24 cellular contexts compared by ENCODE assay signal in the genomic region with DNA sequence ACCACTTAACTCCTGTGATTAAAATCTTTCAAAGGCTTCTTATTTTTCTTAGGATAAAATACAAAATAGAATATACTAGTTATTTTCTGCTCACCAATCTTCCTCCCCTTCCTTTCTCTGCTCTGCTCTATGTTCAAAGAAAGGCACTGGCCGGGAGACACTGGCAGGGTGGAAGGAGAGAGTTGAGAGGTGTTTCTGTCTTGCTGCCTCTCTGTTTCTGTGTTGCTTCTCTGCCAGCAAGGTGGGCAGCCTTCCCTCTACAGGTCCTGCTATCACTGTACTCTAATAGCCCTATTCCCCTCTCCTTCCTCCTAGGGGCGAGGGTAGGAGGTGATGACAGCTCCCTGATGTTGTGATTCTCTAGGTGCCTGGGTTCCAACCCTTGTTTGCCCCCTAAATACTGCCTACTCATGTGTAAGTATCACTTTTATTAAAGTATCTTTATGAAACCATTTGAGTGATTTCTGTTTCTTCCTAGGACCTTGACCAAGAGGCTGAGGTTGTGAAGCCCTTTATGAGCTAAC.
"Had no signal": no experiment of that assay in that cellular context is flagged by ENCODE, and none has a peak within 500 bp of the region (broad histone marks: within the 10 kb centered on the region; RNA-seq: fewer than 3 reads in every experiment).

No MANE protein-coding gene starts in this region.

- H3K27ac Mint-ChIP-seq: activated CD4-positive, alpha-beta memory T cell treated with anti-CD3 and anti-CD28 coated beads for 36 hours; activated CD8-positive, alpha-beta memory T cell treated with anti-CD3 and anti-CD28 coated beads, Interleukin-2, amount 10 ng/mL, durations not matched to agents 7 days and 5 days; endodermal cell; mesothelial cell of epicardium; natural killer cell; progenitor cell of endocrine pancreas; T-cell; T-helper 2 cell treated with Interferon-gamma antibody and Interleukin-4, amounts not matched to agents 5 μg/mL and 100 μg/mL, for 36 hours; type B pancreatic cell had no signal

- DNase-seq: activated CD4-positive, alpha-beta memory T cell treated with anti-CD3 and anti-CD28 coated beads for 36 hours; activated CD4-positive, alpha-beta T cell treated with anti-CD3 and anti-CD28 coated beads for 4 hours; activated CD8-positive, alpha-beta memory T cell treated with anti-CD3 and anti-CD28 coated beads, Interleukin-2, amount 10 ng/mL, durations not matched to agents 7 days and 5 days; activated naive CD4-positive, alpha-beta T cell; activated T-cell treated with anti-CD3 and anti-CD28 coated beads for 4 hours; anterior cingulate cortex; body of pancreas; cortex of kidney; endodermal cell; esophagus squamous epithelium; head of caudate nucleus; hypothalamus; left ventricle myocardium inferior; natural killer cell; retina; sigmoid colon; stimulated activated CD4-positive, alpha-beta T cell treated with anti-CD3 and anti-CD28 coated beads, Interleukin-4, amount 100 ng/mL, for 1 hour; stomach; T-cell had no signal

- H3K27me3 Mint-ChIP-seq: activated CD4-positive, alpha-beta memory T cell treated with anti-CD3 and anti-CD28 coated beads for 36 hours; activated CD8-positive, alpha-beta memory T cell treated with anti-CD3 and anti-CD28 coated beads, Interleukin-2, amount 10 ng/mL, durations not matched to agents 7 days and 5 days; T-cell had no signal

- H3K4me3 Mint-ChIP-seq: activated CD4-positive, alpha-beta memory T cell treated with anti-CD3 and anti-CD28 coated beads for 36 hours; activated CD8-positive, alpha-beta memory T cell treated with anti-CD3 and anti-CD28 coated beads, Interleukin-2, amount 10 ng/mL, durations not matched to agents 7 days and 5 days; endodermal cell; mesothelial cell of epicardium; natural killer cell; T-cell; T-helper 2 cell treated with Interferon-gamma antibody and Interleukin-4, amounts not matched to agents 5 μg/mL and 100 μg/mL, for 36 hours; type B pancreatic cell had no signal

- H3K4me1 Mint-ChIP-seq: activated CD8-positive, alpha-beta memory T cell treated with anti-CD3 and anti-CD28 coated beads, Interleukin-2, amount 10 ng/mL, durations not matched to agents 7 days and 5 days; endodermal cell; mesothelial cell of epicardium; natural killer cell had no signal

- ATAC-seq: activated CD8-positive, alpha-beta memory T cell treated with anti-CD3 and anti-CD28 coated beads, Interleukin-2, amount 10 ng/mL, durations not matched to agents 7 days and 5 days; body of pancreas; gastroesophageal sphincter; natural killer cell; T-cell had no signal

- H3K9me3 Mint-ChIP-seq: activated CD4-positive, alpha-beta memory T cell treated with anti-CD3 and anti-CD28 coated beads for 36 hours; endodermal cell; natural killer cell; T-cell; T-helper 2 cell treated with Interferon-gamma antibody and Interleukin-4, amounts not matched to agents 5 μg/mL and 100 μg/mL, for 36 hours; type B pancreatic cell had no signal

- H3K36me3 Mint-ChIP-seq: activated CD4-positive, alpha-beta memory T cell treated with anti-CD3 and anti-CD28 coated beads for 36 hours; activated CD8-positive, alpha-beta memory T cell treated with anti-CD3 and anti-CD28 coated beads, Interleukin-2, amount 10 ng/mL, durations not matched to agents 7 days and 5 days; natural killer cell; T-cell; type B pancreatic cell had no signal
